Comparison of ENCODE assay signal across 1 cellular context in the genomic region with DNA sequence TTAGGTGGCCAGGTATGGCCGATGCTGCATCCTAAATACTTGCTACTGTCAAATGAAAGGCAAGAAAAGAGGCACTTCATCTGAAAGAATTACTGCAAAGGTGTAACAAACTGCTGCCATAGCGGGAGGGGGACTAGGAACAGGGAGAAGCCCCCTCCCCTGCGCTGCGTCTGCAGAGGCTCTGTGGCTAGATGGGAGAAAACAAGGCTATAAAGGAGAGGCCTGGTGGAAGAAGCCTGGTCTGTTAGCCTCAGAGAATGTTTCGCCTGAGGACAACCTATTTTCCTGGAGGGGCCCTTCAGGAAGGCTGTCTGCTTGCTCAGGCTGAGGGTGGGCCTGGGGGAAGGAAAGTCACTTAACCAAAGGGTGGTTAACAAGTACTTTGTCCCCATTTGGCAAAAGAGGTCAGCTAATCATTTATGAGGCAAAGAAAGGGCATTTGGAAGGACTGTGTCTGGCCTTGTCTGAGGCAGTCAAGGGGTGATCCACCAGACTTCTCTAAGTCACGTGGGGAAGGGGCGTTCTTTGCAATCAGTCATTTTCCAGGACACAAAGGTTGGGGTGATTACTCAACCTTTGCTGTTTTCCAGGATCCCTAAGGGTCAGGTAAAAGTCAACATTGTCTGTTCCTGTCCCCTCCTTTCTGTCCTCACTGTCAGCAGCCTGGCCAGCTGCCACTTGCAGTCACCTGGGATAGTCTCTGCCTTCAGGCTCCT.
A peak's percentile ranks its signal among the peaks of the same experiment; 100 is the strongest.
TF ChIP-seq lines count a peak whose summit lies in the region.

No MANE protein-coding gene starts in this region.

TF ChIP-seq in HepG2, 621 proteins besides CTCF, POLR2A, EP300 and RAD21 (continued from another document):
- TF ChIP-seq, protein P1, sequence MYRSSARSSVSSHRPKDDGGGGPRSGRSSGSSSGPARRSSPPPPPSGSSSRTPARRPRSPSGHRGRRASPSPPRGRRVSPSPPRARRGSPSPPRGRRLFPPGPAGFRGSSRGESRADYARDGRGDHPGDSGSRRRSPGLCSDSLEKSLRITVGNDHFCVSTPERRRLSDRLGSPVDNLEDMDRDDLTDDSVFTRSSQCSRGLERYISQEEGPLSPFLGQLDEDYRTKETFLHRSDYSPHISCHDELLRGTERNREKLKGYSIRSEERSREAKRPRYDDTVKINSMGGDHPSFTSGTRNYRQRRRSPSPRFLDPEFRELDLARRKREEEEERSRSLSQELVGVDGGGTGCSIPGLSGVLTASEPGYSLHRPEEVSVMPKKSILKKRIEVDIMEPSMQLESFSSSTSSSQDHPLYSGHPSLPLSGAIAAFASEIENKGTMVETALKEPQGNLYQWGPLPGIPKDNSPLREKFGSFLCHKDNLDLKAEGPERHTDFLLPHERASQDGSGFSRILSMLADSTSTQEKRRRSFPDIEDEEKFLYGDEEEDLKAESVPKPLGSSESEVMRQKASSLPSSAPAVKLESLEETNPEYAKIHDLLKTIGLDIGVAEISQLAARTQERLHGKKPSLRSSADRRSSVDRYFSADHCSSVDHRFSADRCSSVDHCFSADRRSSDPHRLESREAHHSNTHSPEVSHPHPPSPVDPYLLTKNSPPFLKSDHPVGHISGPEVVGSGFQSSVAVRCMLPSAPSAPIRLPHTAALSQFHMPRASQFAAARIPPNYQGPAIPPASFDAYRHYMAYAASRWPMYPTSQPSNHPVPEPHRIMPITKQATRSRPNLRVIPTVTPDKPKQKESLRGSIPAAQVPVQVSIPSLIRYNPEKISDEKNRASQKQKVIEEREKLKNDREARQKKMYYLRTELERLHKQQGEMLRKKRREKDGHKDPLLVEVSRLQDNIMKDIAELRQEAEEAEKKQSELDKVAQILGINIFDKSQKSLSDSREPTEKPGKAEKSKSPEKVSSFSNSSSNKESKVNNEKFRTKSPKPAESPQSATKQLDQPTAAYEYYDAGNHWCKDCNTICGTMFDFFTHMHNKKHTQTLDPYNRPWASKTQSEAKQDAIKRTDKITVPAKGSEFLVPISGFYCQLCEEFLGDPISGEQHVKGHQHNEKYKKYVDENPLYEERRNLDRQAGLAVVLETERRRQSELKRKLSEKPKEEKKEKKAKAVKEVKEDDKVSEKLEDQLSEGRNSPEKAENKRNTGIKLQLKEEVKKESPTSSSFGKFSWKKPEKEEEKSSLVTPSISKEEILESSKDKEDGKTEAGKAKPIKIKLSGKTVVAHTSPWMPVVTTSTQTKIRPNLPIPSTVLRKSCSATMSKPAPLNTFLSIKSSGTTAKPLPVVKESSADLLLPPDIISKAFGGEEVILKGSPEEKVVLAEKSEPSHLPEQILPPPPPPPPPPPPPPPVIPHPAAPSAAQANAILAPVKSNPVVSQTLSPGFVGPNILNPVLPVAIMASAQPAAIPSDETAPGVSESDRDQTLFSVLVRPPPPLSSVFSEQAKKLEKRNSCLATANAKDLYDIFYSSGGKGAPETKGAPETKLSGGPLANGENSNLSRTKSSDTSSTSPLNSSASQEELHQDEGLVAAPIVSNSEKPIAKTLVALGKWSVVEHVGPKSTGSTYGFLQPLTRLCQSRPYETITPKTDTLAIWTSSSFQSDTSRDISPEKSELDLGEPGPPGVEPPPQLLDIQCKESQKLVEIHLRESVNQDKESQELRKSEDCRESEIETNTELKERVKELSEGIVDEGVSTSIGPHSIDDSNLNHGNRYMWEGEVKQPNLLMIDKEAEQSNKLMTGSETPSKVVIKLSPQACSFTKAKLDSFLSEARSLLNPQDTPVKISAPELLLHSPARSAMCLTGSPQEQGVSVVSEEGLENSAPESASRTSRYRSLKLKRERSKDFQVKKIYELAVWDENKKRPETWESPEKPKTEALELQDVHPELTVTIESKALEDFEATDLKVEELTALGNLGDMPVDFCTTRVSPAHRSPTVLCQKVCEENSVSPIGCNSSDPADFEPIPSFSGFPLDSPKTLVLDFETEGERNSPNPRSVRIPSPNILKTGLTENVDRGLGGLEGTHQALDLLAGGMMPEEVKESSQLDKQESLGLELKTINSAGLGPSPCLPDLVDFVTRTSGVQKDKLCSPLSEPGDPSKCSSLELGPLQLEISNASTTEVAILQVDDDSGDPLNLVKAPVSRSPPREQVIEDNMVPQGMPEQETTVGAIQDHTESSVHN (CRISPR knock-in tag; IDR thresholded peaks at IDR 0.05), result no peak
- TF ChIP-seq, protein P2, sequence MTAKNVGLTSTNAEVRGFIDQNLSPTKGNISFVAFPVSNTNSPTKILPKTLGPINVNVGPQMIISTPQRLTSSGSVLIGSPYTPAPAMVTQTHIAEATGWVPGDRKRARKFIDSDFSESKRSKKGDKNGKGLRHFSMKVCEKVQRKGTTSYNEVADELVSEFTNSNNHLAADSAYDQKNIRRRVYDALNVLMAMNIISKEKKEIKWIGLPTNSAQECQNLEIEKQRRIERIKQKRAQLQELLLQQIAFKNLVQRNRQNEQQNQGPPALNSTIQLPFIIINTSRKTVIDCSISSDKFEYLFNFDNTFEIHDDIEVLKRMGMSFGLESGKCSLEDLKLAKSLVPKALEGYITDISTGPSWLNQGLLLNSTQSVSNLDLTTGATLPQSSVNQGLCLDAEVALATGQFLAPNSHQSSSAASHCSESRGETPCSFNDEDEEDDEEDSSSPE (CRISPR knock-in tag; IDR thresholded peaks at IDR 0.05), result no peak
- TF ChIP-seq GABPA (IDR thresholded peaks at IDR 0.05; ENCODE audit: low read depth, low read length) (no peak), GABPA (CRISPR knock-in tag; IDR thresholded peaks at IDR 0.05; ENCODE audit: low read depth) (no peak), TRIM24 (CRISPR knock-in tag; IDR thresholded peaks at IDR 0.05) (no peak), RELA (CRISPR knock-in tag; IDR thresholded peaks at IDR 0.05) (no peak), TAF15 (IDR thresholded peaks at IDR 0.05; ENCODE audit: low read depth, low read length, poor library complexity, severe bottlenecking) (no peak), NFYB (CRISPR knock-in tag; IDR thresholded peaks at IDR 0.05) (no peak), RXRA (CRISPR knock-in tag; IDR thresholded peaks at IDR 0.05) (peak; percentile 57; the same call in 1 of the 2 replicates), KDM3A (CRISPR knock-in tag; IDR thresholded peaks at IDR 0.05; ENCODE audit: low read depth) (no peak), SRF (IDR thresholded peaks at IDR 0.05; ENCODE audit: low read depth, low read length) (no peak), ZNF747 (CRISPR knock-in tag; IDR thresholded peaks at IDR 0.05; ENCODE audit: borderline replicate concordance) (no peak), SP1 (IDR thresholded peaks at IDR 0.05) (no peak), SP1 (CRISPR knock-in tag; IDR thresholded peaks at IDR 0.05) (no peak)
- TF ChIP-seq, protein P3, sequence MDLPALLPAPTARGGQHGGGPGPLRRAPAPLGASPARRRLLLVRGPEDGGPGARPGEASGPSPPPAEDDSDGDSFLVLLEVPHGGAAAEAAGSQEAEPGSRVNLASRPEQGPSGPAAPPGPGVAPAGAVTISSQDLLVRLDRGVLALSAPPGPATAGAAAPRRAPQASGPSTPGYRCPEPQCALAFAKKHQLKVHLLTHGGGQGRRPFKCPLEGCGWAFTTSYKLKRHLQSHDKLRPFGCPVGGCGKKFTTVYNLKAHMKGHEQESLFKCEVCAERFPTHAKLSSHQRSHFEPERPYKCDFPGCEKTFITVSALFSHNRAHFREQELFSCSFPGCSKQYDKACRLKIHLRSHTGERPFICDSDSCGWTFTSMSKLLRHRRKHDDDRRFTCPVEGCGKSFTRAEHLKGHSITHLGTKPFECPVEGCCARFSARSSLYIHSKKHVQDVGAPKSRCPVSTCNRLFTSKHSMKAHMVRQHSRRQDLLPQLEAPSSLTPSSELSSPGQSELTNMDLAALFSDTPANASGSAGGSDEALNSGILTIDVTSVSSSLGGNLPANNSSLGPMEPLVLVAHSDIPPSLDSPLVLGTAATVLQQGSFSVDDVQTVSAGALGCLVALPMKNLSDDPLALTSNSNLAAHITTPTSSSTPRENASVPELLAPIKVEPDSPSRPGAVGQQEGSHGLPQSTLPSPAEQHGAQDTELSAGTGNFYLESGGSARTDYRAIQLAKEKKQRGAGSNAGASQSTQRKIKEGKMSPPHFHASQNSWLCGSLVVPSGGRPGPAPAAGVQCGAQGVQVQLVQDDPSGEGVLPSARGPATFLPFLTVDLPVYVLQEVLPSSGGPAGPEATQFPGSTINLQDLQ (CRISPR knock-in tag; IDR thresholded peaks at IDR 0.05), result no peak
- TF ChIP-seq, protein P4, sequence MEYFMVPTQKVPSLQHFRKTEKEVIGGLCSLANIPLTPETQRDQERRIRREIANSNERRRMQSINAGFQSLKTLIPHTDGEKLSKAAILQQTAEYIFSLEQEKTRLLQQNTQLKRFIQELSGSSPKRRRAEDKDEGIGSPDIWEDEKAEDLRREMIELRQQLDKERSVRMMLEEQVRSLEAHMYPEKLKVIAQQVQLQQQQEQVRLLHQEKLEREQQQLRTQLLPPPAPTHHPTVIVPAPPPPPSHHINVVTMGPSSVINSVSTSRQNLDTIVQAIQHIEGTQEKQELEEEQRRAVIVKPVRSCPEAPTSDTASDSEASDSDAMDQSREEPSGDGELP (IDR thresholded peaks at IDR 0.05; ENCODE audit: borderline replicate concordance, low read depth), result peak; percentile 48; the same call in 1 of the 2 replicates
- TF ChIP-seq, protein P5, sequence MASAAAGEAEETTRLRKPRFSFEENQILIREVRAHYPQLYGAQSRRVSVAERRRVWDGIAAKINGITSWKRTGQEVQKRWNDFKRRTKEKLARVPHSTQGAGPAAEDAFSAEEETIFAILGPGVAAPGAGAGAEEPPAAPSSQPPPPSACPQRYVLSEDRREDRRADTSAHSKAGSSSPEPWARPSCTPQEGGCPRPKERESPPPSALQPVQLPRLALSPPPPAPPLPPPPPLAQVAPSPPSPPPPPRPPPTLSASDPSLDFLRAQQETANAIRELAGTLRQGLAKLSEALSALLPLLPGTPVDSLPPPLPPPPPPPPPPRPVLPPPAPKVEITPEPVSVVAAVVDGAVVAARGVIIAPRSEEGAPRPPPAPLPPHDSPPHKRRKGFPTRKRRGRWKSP (CRISPR knock-in tag; IDR thresholded peaks at IDR 0.05), result no peak
